ENCODE assay signal across 8 cellular contexts in the genomic region with DNA sequence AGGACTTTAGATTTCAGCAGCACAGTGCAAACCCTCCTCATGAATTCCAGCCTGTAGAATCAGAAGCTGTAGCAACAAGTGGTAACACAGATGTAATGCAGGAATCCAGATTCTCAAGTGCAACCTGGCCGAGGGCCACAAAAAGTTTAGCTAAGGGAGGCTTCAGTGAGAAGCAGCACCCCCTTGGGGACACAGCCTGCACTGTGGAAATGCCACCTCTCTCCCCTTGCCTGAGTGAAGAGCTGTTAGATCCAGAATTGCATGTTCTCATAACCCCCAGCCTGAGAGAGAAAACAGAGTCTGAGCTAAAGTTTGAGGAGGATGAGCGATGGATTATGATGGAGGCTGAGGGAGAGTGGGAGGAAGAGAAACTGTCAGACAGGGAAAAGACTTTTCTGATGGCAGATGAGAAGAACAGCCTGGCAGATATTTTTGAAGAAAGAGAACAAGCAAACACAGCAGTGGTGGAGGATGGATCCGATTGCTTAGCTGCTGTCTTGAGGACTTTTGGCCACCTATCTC.
A peak's percentile ranks its signal among the peaks of the same experiment; 100 is the strongest.
DNase-seq lines count a peak whose midpoint lies in the region; ATAC-seq and TF ChIP-seq lines count a peak whose summit lies in the region.

No MANE protein-coding gene starts in this region.

- no peaks in the 10 kb centered on the region; a peak in 1 of 4 replicates for H3K36me3 ChIP-seq in HCT116 (ENCODE audit: control insufficient read depth in 1 of 2, insufficient read depth in 2 of 2, low read length in 2 of 2)
- H3K36me3 ChIP-seq in Panc1 (ENCODE audit: control insufficient read depth, insufficient read depth, low read length): peaks cover 2% of the 10 kb centered on the region; the same call in 1 of the 2 replicates
- H3K36me3 ChIP-seq in neuronal stem cell (replicated peaks in 1 of 2; ENCODE audit: control insufficient read depth in 2 of 2, insufficient read depth in 2 of 2, low read length in 2 of 2): peaks cover 6 to 51% of the 10 kb centered on the region in 2 donors
- H3K36me3 ChIP-seq in suprapubic skin: peaks cover 18% of the 10 kb centered on the region

- no peak overlapping the region for H2BK5ac ChIP-seq in neuronal stem cell (ENCODE audit: low read length)

- CTCF ChIA-PET in HCT116 (lab: Charles Lee): interaction anchor here (0.7 to 3.6 kb wide), 9 partner anchors 10 to 313 kb away, joined by 3 to 12 read pairs (median 5); no protein-coding TSS in a partner anchor
- CTCF ChIA-PET in Panc1 (lab: Charles Lee): interaction anchor here (0.5 to 1.3 kb wide), 8 partner anchors 13 to 301 kb away, joined by 3 to 7 read pairs (median 4); no protein-coding TSS in a partner anchor

- TF ChIP-seq POLR2A in HCT116 (IDR thresholded peaks at IDR 0.05; ENCODE audit: borderline replicate concordance, extremely low read depth, insufficient read depth, insufficient read length) (no peak), suprapubic skin (IDR thresholded peaks at IDR 0.05) (no peak)

- peaks cover 11% of the 10 kb centered on the region for H3K79me1 ChIP-seq in neuronal stem cell (ENCODE audit: low read depth, low read length)

- no peak overlapping the region for H3K14ac ChIP-seq in neuronal stem cell (ENCODE audit: low read length)

- no peak overlapping the region for H3K4ac ChIP-seq in neuronal stem cell (ENCODE audit: low read length)

- POLR2A ChIA-PET in HCT116 (lab: Charles Lee) (interaction anchor here (1.0 to 1.4 kb wide), 4 partner anchors 12 to 19 kb away, joined by 3 to 6 read pairs (median 4); no protein-coding TSS in a partner anchor), Panc1 (lab: Charles Lee) (interaction anchor here (0.6 to 1.3 kb wide), 3 partner anchors 13 to 226 kb away, joined by 3 to 5 read pairs (median 3); no protein-coding TSS in a partner anchor)

- H3K79me2 ChIP-seq in HCT116 (ENCODE audit: insufficient read depth, low read length): peaks cover 22% of the 10 kb centered on the region

- peaks cover 70% of the 10 kb centered on the region for H3K36me3 Mint-ChIP-seq in activated T-helper 17 cell treated with anti-CD3 and anti-CD28 coated beads, Interleukin-2, amount 50 U/mL, for 72 hours (ENCODE audit: low read depth)

- H3K27ac ChIP-seq in HCT116 (ENCODE audit: low read depth, low read length): no peak overlapping the region
- peak overlapping the region; percentile 95 for H3K27ac ChIP-seq in Panc1 (ENCODE audit: low read length)
- no peak overlapping the region for H3K27ac ChIP-seq in foreskin keratinocyte
- H3K27ac ChIP-seq in neuronal stem cell (replicated peaks; ENCODE audit: low read length): no peak overlapping the region
- no peak overlapping the region for H3K27ac ChIP-seq in suprapubic skin

- peaks cover 56% of the 10 kb centered on the region for H3K4me1 Mint-ChIP-seq in activated T-helper 17 cell treated with anti-CD3 and anti-CD28 coated beads, Interleukin-2, amount 50 U/mL, for 72 hours

- DNase-seq in AG09309 (ENCODE audit: low read depth): peak; percentile 86
- DNase-seq in HCT116 (ENCODE audit: low read depth, low spot score): no peak
- no peak for DNase-seq in Panc1 (ENCODE audit: low read depth, low spot score)
- peak; percentile 59 to 84 for DNase-seq in foreskin keratinocyte
- DNase-seq in neuronal stem cell (ENCODE audit: low spot score): peak; percentile 30
- DNase-seq in suprapubic skin (ENCODE audit: low spot score in 2 of 2): peak; percentile 83 to 88

- no peak overlapping the region for H2BK15ac ChIP-seq in neuronal stem cell (ENCODE audit: low read length)

- no peak overlapping the region for H2BK12ac ChIP-seq in neuronal stem cell (ENCODE audit: low read length)

- peak overlapping the region; percentile 0 for H3K4me3 Mint-ChIP-seq in activated T-helper 17 cell treated with anti-CD3 and anti-CD28 coated beads, Interleukin-2, amount 50 U/mL, for 72 hours

- TF ChIP-seq EP300 in suprapubic skin (IDR thresholded peaks at IDR 0.05): no peak

- H3K9me2 ChIP-seq in HCT116 (ENCODE audit: insufficient read depth): no peaks in the 10 kb centered on the region

- intact Hi-C loops in HCT116 (cut with micrococcal nuclease): loop anchor here (2.0 kb wide), 2 partner anchors 144 to 152 kb away; no protein-coding TSS in a partner anchor
- intact Hi-C loops in Panc1 (cut with micrococcal nuclease; ENCODE audit: unreplicated experiment): no loop called here

- H3K27me3 ChIP-seq in HCT116 (ENCODE audit: insufficient read depth, low read length) (no peaks in the 10 kb centered on the region), Panc1 (ENCODE audit: control insufficient read depth, insufficient read depth, low read length) (no peaks in the 10 kb centered on the region), foreskin keratinocyte (no peaks in the 10 kb centered on the region), neuronal stem cell (ENCODE audit: control insufficient read depth in 3 of 3, insufficient read depth in 3 of 3, low read depth in 1 of 3, low read length in 3 of 3) (no peaks in the 10 kb centered on the region), suprapubic skin (no peaks in the 10 kb centered on the region)

- peak overlapping the region; percentile 63 for H3K27ac Mint-ChIP-seq in activated T-helper 17 cell treated with anti-CD3 and anti-CD28 coated beads, Interleukin-2, amount 50 U/mL, for 72 hours

- H4K91ac ChIP-seq in neuronal stem cell (ENCODE audit: low read depth, low read length, poor library complexity): no peak overlapping the region

- no peak overlapping the region for H2AFZ ChIP-seq in HCT116 (ENCODE audit: low read depth, low read length, poor library complexity, severe bottlenecking)
- no peak overlapping the region for H2AFZ ChIP-seq in neuronal stem cell (ENCODE audit: low read length)

- BruUV-seq in HCT116 (replicated peaks; lab: Mats Ljungman, UMichigan) (no TSS peak), Panc1 (replicated peaks; lab: Mats Ljungman, UMichigan) (no TSS peak)

- in situ Hi-C loops in Panc1 (cut with HindIII; ENCODE audit: low pct_unique_long_range_greater_than_20kb, low sequenced_read_pairs): no loop called here

- RAD21 ChIA-PET in HCT116 (lab: Charles Lee; ENCODE audit: low non-redundant PET in 1 of 2, low total read pairs in 2 of 2, uncharacterized antibody in 2 of 2, unreplicated experiment in 2 of 2): interaction anchor here (0.5 to 1.3 kb wide), 5 partner anchors 16 to 312 kb away, joined by 3 to 8 read pairs (median 3); no protein-coding TSS in a partner anchor

- H4K8ac ChIP-seq in neuronal stem cell (ENCODE audit: low read depth, low read length): no peak overlapping the region

- no peaks in the 10 kb centered on the region for H3K9me3 ChIP-seq in HCT116 (ENCODE audit: control insufficient read depth in 1 of 2, insufficient read depth in 1 of 2, low read depth in 1 of 2, low read length in 2 of 2)
- H3K9me3 ChIP-seq in Panc1 (ENCODE audit: control insufficient read depth, insufficient read depth, low read depth, low read length): no peaks in the 10 kb centered on the region
- no peaks in the 10 kb centered on the region for H3K9me3 ChIP-seq in neuronal stem cell (replicated peaks in 1 of 2; ENCODE audit: control insufficient read depth in 2 of 2, insufficient read depth in 1 of 2, low read depth in 1 of 2, low read length in 2 of 2)
- H3K9me3 ChIP-seq in suprapubic skin: no peaks in the 10 kb centered on the region

- TF ChIP-seq RAD21 in HCT116 (IDR thresholded peaks at IDR 0.05; ENCODE audit: low read depth): peak; percentile 80

- H3K9ac ChIP-seq in HCT116 (ENCODE audit: low read length) (no peak overlapping the region), neuronal stem cell (ENCODE audit: low read depth, low read length, poor library complexity) (no peak overlapping the region)

- H2BK120ac ChIP-seq in neuronal stem cell (ENCODE audit: low read depth, low read length): no peak overlapping the region

- H3K27me3 Mint-ChIP-seq in activated T-helper 17 cell treated with anti-CD3 and anti-CD28 coated beads, Interleukin-2, amount 50 U/mL, for 72 hours: no peaks in the 10 kb centered on the region

- no peak overlapping the region for H3K18ac ChIP-seq in neuronal stem cell (ENCODE audit: low read length)

- H3K4me1 ChIP-seq in HCT116 (ENCODE audit: control insufficient read depth in 1 of 2, insufficient read depth in 2 of 2, low read length in 2 of 2): peaks cover 33 to 45% of the 10 kb centered on the region in 2 experiments
- peaks cover 71% of the 10 kb centered on the region for H3K4me1 ChIP-seq in Panc1 (ENCODE audit: control insufficient read depth, insufficient read depth, low read length)
- H3K4me1 ChIP-seq in foreskin keratinocyte: peaks cover 41% of the 10 kb centered on the region
- H3K4me1 ChIP-seq in neuronal stem cell (ENCODE audit: control insufficient read depth in 2 of 2, insufficient read depth in 1 of 2, low read depth in 1 of 2, low read length in 2 of 2): peaks cover 22 to 51% of the 10 kb centered on the region in 2 donors
- peaks cover 82% of the 10 kb centered on the region for H3K4me1 ChIP-seq in suprapubic skin

- no CpG with 5 or more reads among the region's 3 CpGs for WGBS in neuronal stem cell (ENCODE audit: extremely low coverage in 2 of 2, insufficient read length in 2 of 2, insufficient replicate concordance in 1 of 2), 2 donors
- WGBS in suprapubic skin: 29% methylated on average over 3 of the region's 3 CpGs

- H3K9me3 Mint-ChIP-seq in activated T-helper 17 cell treated with anti-CD3 and anti-CD28 coated beads, Interleukin-2, amount 50 U/mL, for 72 hours: no peaks in the 10 kb centered on the region

- no peaks in the 10 kb centered on the region for H4K20me1 ChIP-seq in HCT116 (ENCODE audit: insufficient read depth)

- TF ChIP-seq CTCF in AG09309 (IDR thresholded peaks at IDR 0.05; ENCODE audit: control insufficient read depth, insufficient read depth, low read depth, low read length, missing control alignments) (peak; percentile 91), HCT116 (IDR thresholded peaks at IDR 0.05 in 2 of 3, conservative IDR thresholded peaks at IDR 0.05 in 1 of 3; ENCODE audit: borderline replicate concordance in 1 of 3, insufficient read depth in 1 of 3, low read depth in 2 of 3, low read length in 2 of 3) (peak; percentile 53 to 76 (median 69); a peak in 5 of 6 replicates), Panc1 (IDR thresholded peaks at IDR 0.05) (peak; percentile 84), foreskin keratinocyte (conservative IDR thresholded peaks at IDR 0.05) (peak; percentile 86), suprapubic skin (IDR thresholded peaks at IDR 0.05) (peak; percentile 28 to 69)

- H3K4me3 ChIP-seq in AG09309 (ENCODE audit: control insufficient read depth, low read depth, low read length) (peak overlapping the region; percentile 76), HCT116 (replicated peaks in 1 of 2; ENCODE audit: low read depth in 1 of 2, low read length in 2 of 2) (no peak overlapping the region), Panc1 (ENCODE audit: low read depth in 2 of 2, low read length in 2 of 2) (peak overlapping the region; percentile 71 to 95), neuronal stem cell (ENCODE audit: low read length in 2 of 2) (peak overlapping the region in 1 of 2 donors; percentile 56), suprapubic skin (peak overlapping the region; percentile 88)

- H2AK5ac ChIP-seq in neuronal stem cell (ENCODE audit: low read depth, low read length): no peak overlapping the region

- no peak for ATAC-seq in HCT116
- no peak for ATAC-seq in Panc1
- peak; percentile 13 for ATAC-seq in activated T-helper 17 cell treated with anti-CD3 and anti-CD28 coated beads, Interleukin-2, amount 50 U/mL, for 72 hours (replicated peaks)
- peak; percentile 50 for ATAC-seq in foreskin keratinocyte
- ATAC-seq in HG02885 (IDR thresholded peaks at IDR 0.05; ENCODE audit: poor library complexity, unreplicated experiment): no peak

- H3K4me2 ChIP-seq in HCT116 (ENCODE audit: low read length) (peak overlapping the region; percentile 76), neuronal stem cell (ENCODE audit: insufficient read depth, low read length, poor library complexity, severe bottlenecking) (peak overlapping the region; percentile 32)

- H3K23ac ChIP-seq in neuronal stem cell (ENCODE audit: low read depth, low read length, poor library complexity): no peak overlapping the region

Comparison
In these comparisons a context has a peak if more than half of its experiments do, and no peak if none do; other contexts are left out.
1. DNase-seq: peak in AG09309 (single experiment), foreskin keratinocyte (2 of 2), neuronal stem cell (single experiment) and suprapubic skin (2 of 2); none in HCT116 (single experiment) and Panc1 (single experiment).
2. H3K4me3 ChIP-seq: peak in AG09309 (single experiment), Panc1 (2 of 2) and suprapubic skin (single experiment); none in HCT116 (0 of 2).
3. ATAC-seq: peak in activated T-helper 17 cell treated with anti-CD3 and anti-CD28 coated beads, Interleukin-2, amount 50 U/mL, for 72 hours (single experiment) and foreskin keratinocyte (single experiment); none in HCT116 (single experiment), Panc1 (single experiment) and HG02885 (single experiment).
4. Peak in every context shown above with its lines, with median percentiles within 50 percentile points of each other: CTCF ChIP-seq.